11 cellular contexts compared by ENCODE assay signal in genomic region chr17:65359016-65359415, GRCh38.
DNase-seq lines count a peak whose midpoint lies in the region; TF ChIP-seq lines count a peak whose summit lies in the region.
"Had no signal": no experiment of that assay in that cellular context is flagged by ENCODE, and none has a peak within 500 bp of the region (broad histone marks: within the 10 kb centered on the region; RNA-seq: fewer than 3 reads in every experiment).

No MANE protein-coding gene starts in this region.

- intact Hi-C loops in stomach (cut with DNase I; ENCODE audit: low total_unique reads), result no loop called here

- no peaks in the 10 kb centered on the region for H3K9me3 Mint-ChIP-seq in stimulated activated naive CD8-positive, alpha-beta T cell treated with anti-CD3 and anti-CD28 coated beads, Interleukin-15, Interleukin-2, amounts not matched to agents 100 ng/mL and 50 ng/mL, for 24 hours
- no peaks in the 10 kb centered on the region for H3K9me3 Mint-ChIP-seq in glutamatergic neuron (ENCODE audit: unreplicated experiment)

- H3K4me3 Mint-ChIP-seq in stimulated activated naive CD8-positive, alpha-beta T cell treated with anti-CD3 and anti-CD28 coated beads, Interleukin-15, Interleukin-2, amounts not matched to agents 100 ng/mL and 50 ng/mL, for 24 hours, result no peak overlapping the region
- no peak overlapping the region for H3K4me3 Mint-ChIP-seq in glutamatergic neuron (ENCODE audit: unreplicated experiment)
- H3K4me3 Mint-ChIP-seq: CD4-positive, CD25-positive, alpha-beta regulatory T cell had no signal

- H3K36me3 ChIP-seq in stomach, result no peaks in the 10 kb centered on the region
- H3K36me3 ChIP-seq: esophagus squamous epithelium had no signal

- no peak overlapping the region for H3K4me3 ChIP-seq in stomach
- H3K4me3 ChIP-seq: esophagus squamous epithelium had no signal

- H3K36me3 Mint-ChIP-seq in stimulated activated naive CD8-positive, alpha-beta T cell treated with anti-CD3 and anti-CD28 coated beads, Interleukin-15, Interleukin-2, amounts not matched to agents 100 ng/mL and 50 ng/mL, for 24 hours (ENCODE audit: low read depth), result peaks cover 4% of the 10 kb centered on the region
- H3K36me3 Mint-ChIP-seq in glutamatergic neuron (ENCODE audit: unreplicated experiment), result no peaks in the 10 kb centered on the region
- H3K36me3 Mint-ChIP-seq: CD4-positive, CD25-positive, alpha-beta regulatory T cell had no signal

- TF ChIP-seq EP300 in stomach (IDR thresholded peaks at IDR 0.05), result no peak

- TF ChIP-seq CTCF in glutamatergic neuron (IDR thresholded peaks at IDR 0.05; ENCODE audit: partially characterized antibody, unreplicated experiment) (no peak), stomach (IDR thresholded peaks at IDR 0.05) (no peak)

- 79 to 91% (median 85%) methylated on average over 3 of the region's 3 CpGs for WGBS in stomach, 5 donors

- no peaks in the 10 kb centered on the region for H3K27me3 ChIP-seq in stomach

- peak overlapping the region; percentile 71 for H3K27ac Mint-ChIP-seq in stimulated activated naive CD8-positive, alpha-beta T cell treated with anti-CD3 and anti-CD28 coated beads, Interleukin-15, Interleukin-2, amounts not matched to agents 100 ng/mL and 50 ng/mL, for 24 hours
- no peak overlapping the region for H3K27ac Mint-ChIP-seq in glutamatergic neuron (ENCODE audit: unreplicated experiment)
- H3K27ac Mint-ChIP-seq: CD4-positive, CD25-positive, alpha-beta regulatory T cell had no signal

- DNase-seq in activated T-cell treated with anti-CD3 and anti-CD28 coated beads for 48 hours (ENCODE audit: low read depth), result peak; percentile 27
- no peak for DNase-seq in activated T-cell treated with anti-CD3 and anti-CD28 coated beads, Interleukin-2, amount 50 U/mL, for 1 hour
- peak; percentile 90 for DNase-seq in T1000 (lab: John Stamatoyannopoulos, UW)
- peak; percentile 14 for DNase-seq in glomerular endothelial cell (ENCODE audit: extremely low read depth, low read depth, low spot score)
- no peak for DNase-seq in putamen (ENCODE audit: low spot score)
- no peak for DNase-seq in glutamatergic neuron
- no peak for DNase-seq in stomach
- DNase-seq: CD4-positive, CD25-positive, alpha-beta regulatory T cell; esophagus squamous epithelium; OCI-M1 had no signal

- peaks cover 26% of the 10 kb centered on the region for H3K4me1 Mint-ChIP-seq in stimulated activated naive CD8-positive, alpha-beta T cell treated with anti-CD3 and anti-CD28 coated beads, Interleukin-15, Interleukin-2, amounts not matched to agents 100 ng/mL and 50 ng/mL, for 24 hours (ENCODE audit: low read depth)
- peaks cover 7% of the 10 kb centered on the region for H3K4me1 Mint-ChIP-seq in glutamatergic neuron (ENCODE audit: low read depth, unreplicated experiment)
- H3K4me1 Mint-ChIP-seq: CD4-positive, CD25-positive, alpha-beta regulatory T cell had no signal

- no peak overlapping the region for H3K27ac ChIP-seq in stomach
- H3K27ac ChIP-seq: esophagus squamous epithelium had no signal

- peaks cover 5% of the 10 kb centered on the region for H3K27me3 Mint-ChIP-seq in stimulated activated naive CD8-positive, alpha-beta T cell treated with anti-CD3 and anti-CD28 coated beads, Interleukin-15, Interleukin-2, amounts not matched to agents 100 ng/mL and 50 ng/mL, for 24 hours
- H3K27me3 Mint-ChIP-seq in glutamatergic neuron (ENCODE audit: unreplicated experiment), result peaks cover 1% of the 10 kb centered on the region

- TF ChIP-seq POLR2A in stomach (IDR thresholded peaks at IDR 0.05), result no peak

- no peaks in the 10 kb centered on the region for H3K9me3 ChIP-seq in stomach
- H3K9me3 ChIP-seq: esophagus squamous epithelium had no signal

- H3K4me1 ChIP-seq in stomach, result no peaks in the 10 kb centered on the region
- H3K4me1 ChIP-seq: esophagus squamous epithelium had no signal

Comparison
In these comparisons a context has a peak if more than half of its experiments do, and no peak if none do; other contexts are left out.
1. DNase-seq: peak in activated T-cell treated with anti-CD3 and anti-CD28 coated beads for 48 hours (single experiment), T1000 (single experiment) and glomerular endothelial cell (single experiment); none in activated T-cell treated with anti-CD3 and anti-CD28 coated beads, Interleukin-2, amount 50 U/mL, for 1 hour (single experiment), putamen (single experiment), glutamatergic neuron (single experiment) and stomach (single experiment).